22 cellular contexts compared by ENCODE assay signal in genomic region chr9:5443845-5444244, GRCh38. TPM values are rescaled to one million over a fixed set of nuclear protein-coding genes. Genes with fewer than 3 reads are reported as not detected.
DNase-seq lines count a peak whose midpoint lies in the region; ATAC-seq lines count a peak whose summit lies in the region.
"Had no signal": no experiment of that assay in that cellular context is flagged by ENCODE, and none has a peak within 500 bp of the region (broad histone marks: within the 10 kb centered on the region; RNA-seq: fewer than 3 reads in every experiment).

No MANE protein-coding gene starts in this region.

- H3K36me3 Mint-ChIP-seq in activated naive CD8-positive, alpha-beta T cell treated with anti-CD3 and anti-CD28 coated beads, Interleukin-2, amount 50 U/mL, for 24 hours (ENCODE audit: low read depth) = no peaks in the 10 kb centered on the region
- H3K36me3 Mint-ChIP-seq in activated naive CD8-positive, alpha-beta T cell treated with anti-CD3 and anti-CD28 coated beads for 36 hours = peaks cover 3% of the 10 kb centered on the region
- no peaks in the 10 kb centered on the region for H3K36me3 Mint-ChIP-seq in activated T-cell treated with anti-CD3 and anti-CD28 coated beads, Interleukin-2, amount 50 U/mL, for 72 hours (ENCODE audit: insufficient read depth in 2 of 2)
- H3K36me3 Mint-ChIP-seq: CD14-positive monocyte; CD8-positive, alpha-beta memory T cell had no signal

- H3K27ac Mint-ChIP-seq in activated naive CD8-positive, alpha-beta T cell treated with anti-CD3 and anti-CD28 coated beads, Interleukin-2, amount 50 U/mL, for 24 hours = peak overlapping the region; percentile 2
- H3K27ac Mint-ChIP-seq in activated naive CD8-positive, alpha-beta T cell treated with anti-CD3 and anti-CD28 coated beads for 36 hours = no peak overlapping the region
- H3K27ac Mint-ChIP-seq in activated T-cell treated with anti-CD3 and anti-CD28 coated beads, Interleukin-2, amount 50 U/mL, for 72 hours = no peak overlapping the region
- H3K27ac Mint-ChIP-seq: CD14-positive monocyte; CD4-positive, alpha-beta T cell; CD8-positive, alpha-beta memory T cell had no signal

- H3K9me3 Mint-ChIP-seq in activated naive CD8-positive, alpha-beta T cell treated with anti-CD3 and anti-CD28 coated beads, Interleukin-2, amount 50 U/mL, for 24 hours = peaks cover 8% of the 10 kb centered on the region
- no peaks in the 10 kb centered on the region for H3K9me3 Mint-ChIP-seq in activated naive CD8-positive, alpha-beta T cell treated with anti-CD3 and anti-CD28 coated beads for 36 hours
- peaks cover 0 to 3% of the 10 kb centered on the region in 2 donors for H3K9me3 Mint-ChIP-seq in activated T-cell treated with anti-CD3 and anti-CD28 coated beads, Interleukin-2, amount 50 U/mL, for 72 hours
- H3K9me3 Mint-ChIP-seq: CD14-positive monocyte; CD4-positive, alpha-beta T cell; CD8-positive, alpha-beta memory T cell had no signal

- H3K4me3 Mint-ChIP-seq in activated naive CD8-positive, alpha-beta T cell treated with anti-CD3 and anti-CD28 coated beads, Interleukin-2, amount 50 U/mL, for 24 hours = no peak overlapping the region
- H3K4me3 Mint-ChIP-seq in activated naive CD8-positive, alpha-beta T cell treated with anti-CD3 and anti-CD28 coated beads for 36 hours = no peak overlapping the region
- no peak overlapping the region for H3K4me3 Mint-ChIP-seq in activated T-cell treated with anti-CD3 and anti-CD28 coated beads, Interleukin-2, amount 50 U/mL, for 72 hours
- H3K4me3 Mint-ChIP-seq: CD14-positive monocyte; CD4-positive, alpha-beta T cell; CD8-positive, alpha-beta memory T cell had no signal

- no peaks in the 10 kb centered on the region for H3K27me3 Mint-ChIP-seq in activated naive CD8-positive, alpha-beta T cell treated with anti-CD3 and anti-CD28 coated beads, Interleukin-2, amount 50 U/mL, for 24 hours
- no peaks in the 10 kb centered on the region for H3K27me3 Mint-ChIP-seq in activated naive CD8-positive, alpha-beta T cell treated with anti-CD3 and anti-CD28 coated beads for 36 hours
- H3K27me3 Mint-ChIP-seq in activated T-cell treated with anti-CD3 and anti-CD28 coated beads, Interleukin-2, amount 50 U/mL, for 72 hours (ENCODE audit: low read depth) = no peaks in the 10 kb centered on the region
- H3K27me3 Mint-ChIP-seq: CD4-positive, alpha-beta T cell had no signal

- no peak for DNase-seq in activated naive CD8-positive, alpha-beta T cell treated with anti-CD3 and anti-CD28 coated beads, Interleukin-2, amount 50 U/mL, for 24 hours
- DNase-seq in activated naive CD8-positive, alpha-beta T cell treated with anti-CD3 and anti-CD28 coated beads for 36 hours = no peak
- peak; percentile 70 for DNase-seq in SK-MEL-5 (ENCODE audit: low read depth, low spot score)
- DNase-seq in medulla oblongata (ENCODE audit: extremely low spot score) = peak; percentile 67
- no peak for DNase-seq in NCI-H82 (lab: John Stamatoyannopoulos, UW)
- no peak for DNase-seq in activated T-cell treated with anti-CD3 and anti-CD28 coated beads, Interleukin-2, amount 50 U/mL, for 72 hours
- DNase-seq: 8988T; ACHN; AML-193; BE2C; CD4-positive, alpha-beta T cell; CD8-positive, alpha-beta memory T cell; DMS 273 treated with DMSO at 0.1 percent for 48 hours; DMS79; EL; GDM1; GM23248; H7; HCEC 1CT had no signal

- H3K4me1 Mint-ChIP-seq in activated naive CD8-positive, alpha-beta T cell treated with anti-CD3 and anti-CD28 coated beads, Interleukin-2, amount 50 U/mL, for 24 hours = peaks cover 65% of the 10 kb centered on the region
- H3K4me1 Mint-ChIP-seq in activated naive CD8-positive, alpha-beta T cell treated with anti-CD3 and anti-CD28 coated beads for 36 hours = peaks cover 52% of the 10 kb centered on the region
- peaks cover 72% of the 10 kb centered on the region for H3K4me1 Mint-ChIP-seq in activated T-cell treated with anti-CD3 and anti-CD28 coated beads, Interleukin-2, amount 50 U/mL, for 72 hours (ENCODE audit: low read depth)

- in situ Hi-C loops in SK-MEL-5 (cut with HindIII; ENCODE audit: low pct_unique_long_range_greater_than_20kb, low sequenced_read_pairs) = no loop called here

- no peak for ATAC-seq in activated naive CD8-positive, alpha-beta T cell treated with anti-CD3 and anti-CD28 coated beads, Interleukin-2, amount 50 U/mL, for 24 hours
- no peak for ATAC-seq in activated T-cell treated with anti-CD3 and anti-CD28 coated beads, Interleukin-2, amount 50 U/mL, for 72 hours (replicated peaks in 1 of 2)
- ATAC-seq: A549, GM12878 had no signal

RNA-seq across cellular contexts. Expression of gene PLGRKT, which starts 6.1 kb away (rescaled TPM):
- total RNA-seq in activated naive CD8-positive, alpha-beta T cell treated with anti-CD3 and anti-CD28 coated beads for 36 hours = 10 to 100 TPM; 27.3 to 27.5 TPM
- 38.0 and 40.2 TPM in 2 replicates for total RNA-seq in SK-MEL-5 (2014; rRNA removed; shearing (Covaris generic))
- polyA plus RNA-seq in SK-MEL-5 (2015; cell fraction: cytosol; rRNA removed) = 21.0 and 24.1 TPM in 2 replicates
- 6.0 and 6.6 TPM in 2 replicates for polyA plus RNA-seq in SK-MEL-5 (2015; cell fraction: nucleus; rRNA removed)
- 10 to 100 TPM; 48.6 to 49.9 TPM for total RNA-seq in activated T-cell treated with anti-CD3 and anti-CD28 coated beads, Interleukin-2, amount 50 U/mL, for 72 hours

RNA-seq across cellular contexts. Expression of gene CD274, which starts 6.5 kb away (rescaled TPM):
- 10 to 100 TPM; 22.0 to 24.6 TPM for total RNA-seq in activated naive CD8-positive, alpha-beta T cell treated with anti-CD3 and anti-CD28 coated beads for 36 hours
- 3.4 and 3.8 TPM in 2 replicates for total RNA-seq in SK-MEL-5 (2014; rRNA removed; shearing (Covaris generic))
- polyA plus RNA-seq in SK-MEL-5 (2015; cell fraction: cytosol; rRNA removed) = 0.10 and 0.90 TPM in 2 replicates
- 1.0 and 3.0 TPM in 2 replicates for polyA plus RNA-seq in SK-MEL-5 (2015; cell fraction: nucleus; rRNA removed)
- total RNA-seq in activated T-cell treated with anti-CD3 and anti-CD28 coated beads, Interleukin-2, amount 50 U/mL, for 72 hours = 10 to 100 TPM; 16.4 to 36.3 TPM
- total RNA-seq: H7 had no signal

Comparison
In these comparisons a context has a peak if more than half of its experiments do, and no peak if none do; other contexts are left out.
1. DNase-seq: peak in SK-MEL-5 (single experiment) and medulla oblongata (single experiment); none in activated naive CD8-positive, alpha-beta T cell treated with anti-CD3 and anti-CD28 coated beads, Interleukin-2, amount 50 U/mL, for 24 hours (single experiment), activated naive CD8-positive, alpha-beta T cell treated with anti-CD3 and anti-CD28 coated beads for 36 hours (single experiment), NCI-H82 (single experiment) and activated T-cell treated with anti-CD3 and anti-CD28 coated beads, Interleukin-2, amount 50 U/mL, for 72 hours (0 of 2).